In genomic region chr6:126170875-126171489, GRCh38 we compare ENCODE assay signal across 7 cellular contexts.
DNase-seq lines count a peak whose midpoint lies in the region; ATAC-seq and TF ChIP-seq lines count a peak whose summit lies in the region.

No MANE protein-coding gene starts in this region.

- no peaks in the 10 kb centered on the region for H3F3A ChIP-seq in DOHH2 (ENCODE audit: control insufficient read depth, insufficient read depth)
- peaks cover 3% of the 10 kb centered on the region for H3F3A ChIP-seq in smooth muscle cell (ENCODE audit: low read depth)

- no peaks in the 10 kb centered on the region for H3K4me1 ChIP-seq in DOHH2 (ENCODE audit: control insufficient read depth, low read length)
- H3K4me1 ChIP-seq in smooth muscle cell (ENCODE audit: low read depth) = no peaks in the 10 kb centered on the region
- peaks cover 0 to 22% (median 6%) of the 10 kb centered on the region in 4 donors for H3K4me1 ChIP-seq in stomach

- H3K27ac ChIP-seq in DOHH2 (ENCODE audit: low read depth, low read length) (no peak overlapping the region), smooth muscle cell (ENCODE audit: low read depth) (no peak overlapping the region), stomach (no peak overlapping the region)

- ATAC-seq in GM18867 (IDR thresholded peaks at IDR 0.05; ENCODE audit: unreplicated experiment) (peak; percentile 89), HG02943 (IDR thresholded peaks at IDR 0.05; ENCODE audit: low read depth, unreplicated experiment) (peak; percentile 83)

- H4K20me1 ChIP-seq in DOHH2 (ENCODE audit: control insufficient read depth, insufficient read depth, low read depth, low read length) = no peaks in the 10 kb centered on the region; the same call in 1 of the 2 replicates
- no peaks in the 10 kb centered on the region for H4K20me1 ChIP-seq in smooth muscle cell (ENCODE audit: low read depth)

- no peak overlapping the region for H3K4me3 ChIP-seq in DOHH2 (ENCODE audit: low read length)
- H3K4me3 ChIP-seq in smooth muscle cell = no peak overlapping the region
- no peak overlapping the region for H3K4me3 ChIP-seq in stomach

- H3K27me3 ChIP-seq in DOHH2 (ENCODE audit: control insufficient read depth, low read length) = peaks cover 13% of the 10 kb centered on the region; the same call in 1 of the 2 replicates
- H3K27me3 ChIP-seq in smooth muscle cell (ENCODE audit: low read depth) = no peaks in the 10 kb centered on the region
- H3K27me3 ChIP-seq in stomach = no peaks in the 10 kb centered on the region

- H3K9ac ChIP-seq in smooth muscle cell (ENCODE audit: low read depth) = no peak overlapping the region

- H3K79me2 ChIP-seq in DOHH2 (ENCODE audit: control insufficient read depth, low read length) (no peaks in the 10 kb centered on the region), smooth muscle cell (ENCODE audit: low read depth) (no peaks in the 10 kb centered on the region)

- H3K4me2 ChIP-seq in DOHH2 (ENCODE audit: low read length) (no peak overlapping the region), smooth muscle cell (no peak overlapping the region)

- DNase-seq in NOMO-1 (lab: John Stamatoyannopoulos, UW; ENCODE audit: unreplicated experiment in 2 of 2) = peak; percentile 26 to 71
- peak; percentile 9 to 39 for DNase-seq in dermis microvascular lymphatic vessel endothelial cell (ENCODE audit: low read depth in 2 of 2)
- DNase-seq in smooth muscle cell (lab: John Stamatoyannopoulos, UW; ENCODE audit: unreplicated experiment) = no peak
- no peak for DNase-seq in stomach

- H3K9me2 ChIP-seq in DOHH2 (replicated peaks; ENCODE audit: control insufficient read depth, low read length) = no peaks in the 10 kb centered on the region

- peak; percentile 72 for TF ChIP-seq CTCF in DOHH2 (IDR thresholded peaks at IDR 0.05; ENCODE audit: low read depth, low read length, poor library complexity, severe bottlenecking)
- TF ChIP-seq CTCF in smooth muscle cell (IDR thresholded peaks at IDR 0.05; ENCODE audit: borderline replicate concordance, insufficient read depth, poor library complexity, severe bottlenecking) = peak; percentile 51
- TF ChIP-seq CTCF in stomach (IDR thresholded peaks at IDR 0.05) = peak in 3 of 7 experiments; percentile 12 to 29 (median 29)

- TF ChIP-seq POLR2A in stomach (IDR thresholded peaks at IDR 0.05) = no peak

- 66% methylated on average over 5 of the region's 5 CpGs for WGBS in smooth muscle cell (ENCODE audit: low lambda C conversion rate)
- WGBS in stomach, 5 donors = 49 to 75% (median 66%) methylated on average over 5 of the region's 5 CpGs

- no peak for TF ChIP-seq EP300 in stomach (IDR thresholded peaks at IDR 0.05)

- H3K36me3 ChIP-seq in DOHH2 (ENCODE audit: control insufficient read depth, low read length) = no peaks in the 10 kb centered on the region
- H3K36me3 ChIP-seq in smooth muscle cell (ENCODE audit: low read depth) = no peaks in the 10 kb centered on the region
- H3K36me3 ChIP-seq in stomach = no peaks in the 10 kb centered on the region

- intact Hi-C loops in stomach (cut with DNase I; ENCODE audit: low total_unique reads) = no loop called here

- no peak overlapping the region for H2AFZ ChIP-seq in smooth muscle cell (ENCODE audit: low read depth)

- H3K9me3 ChIP-seq in DOHH2 (ENCODE audit: control insufficient read depth, insufficient read depth, low read length) = no peaks in the 10 kb centered on the region
- H3K9me3 ChIP-seq in smooth muscle cell (replicated peaks; ENCODE audit: low read depth) = no peaks in the 10 kb centered on the region
- H3K9me3 ChIP-seq in stomach = no peaks in the 10 kb centered on the region

Comparison
In these comparisons a context has a peak if more than half of its experiments do, and no peak if none do; other contexts are left out.
1. DNase-seq: peak in NOMO-1 (2 of 2) and dermis microvascular lymphatic vessel endothelial cell (2 of 2); none in smooth muscle cell (single experiment) and stomach (single experiment).